ENCODE assay signal across 13 cellular contexts in the genomic region with DNA sequence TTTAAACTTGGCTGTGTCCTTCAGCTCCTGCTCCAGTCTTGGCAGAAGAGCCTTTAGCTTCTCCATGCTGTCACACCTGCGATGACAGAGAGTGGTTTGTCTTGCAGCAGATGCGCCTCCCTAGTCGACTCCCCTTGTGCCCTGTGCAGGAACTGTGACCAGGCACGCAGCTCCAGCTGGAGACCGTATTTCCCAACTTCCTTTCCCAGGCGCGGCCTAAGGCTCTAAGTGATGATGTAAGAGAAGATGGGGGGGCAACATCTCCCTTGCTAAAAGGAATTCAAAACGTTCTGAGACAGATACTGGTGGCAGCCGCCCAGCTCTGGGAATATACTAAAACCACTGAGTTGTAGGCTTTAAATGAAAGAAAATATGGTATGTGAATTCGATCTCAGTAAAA. TPM values are rescaled to one million over a fixed set of nuclear protein-coding genes. Genes with fewer than 3 reads are reported as not detected.
A peak's percentile ranks its signal among the peaks of the same experiment; 100 is the strongest.
DNase-seq lines count a peak whose midpoint lies in the region; ATAC-seq, FAIRE-seq and TF ChIP-seq lines count a peak whose summit lies in the region.
"Had no signal": no experiment of that assay in that cellular context is flagged by ENCODE, and none has a peak within 500 bp of the region (broad histone marks: within the 10 kb centered on the region; RNA-seq: fewer than 3 reads in every experiment).

No MANE protein-coding gene starts in this region.

- H3K4me1 ChIP-seq in right atrium auricular region (peaks cover 0 to 10% of the 10 kb centered on the region in 2 donors), adrenal gland (replicated peaks in 1 of 2) (no peaks in the 10 kb centered on the region), upper lobe of left lung (peaks cover 7 to 19% (median 14%) of the 10 kb centered on the region in 4 donors)
- H3K4me1 ChIP-seq: thyroid gland had no signal

- TF ChIP-seq CTCF in right atrium auricular region (IDR thresholded peaks at IDR 0.05) (no peak), adrenal gland (IDR thresholded peaks at IDR 0.05) (peak in 1 of 6 experiments; percentile 13), upper lobe of left lung (IDR thresholded peaks at IDR 0.05) (peak in 1 of 6 experiments; percentile 17)

- DNase-seq in Right ventricle myocardium superior (peak; percentile 66), right atrium auricular region (ENCODE audit: low spot score) (no peak), adrenal gland (peak in 6 of 7 donors; percentile 41 to 78 (median 56)), left ventricle myocardium superior (peak; percentile 60), upper lobe of left lung (peak in 1 of 2 donors; percentile 63), medulla oblongata (ENCODE audit: extremely low spot score) (no peak), RCC 7860 (ENCODE audit: low spot score) (no peak)
- DNase-seq in stimulated activated naive CD4-positive, alpha-beta T cell treated with Interleukin-2 at 50 U/mL for 16 hours (lab: John Stamatoyannopoulos, UW), result no peak
- DNase-seq: 8988T; activated naive CD4-positive, alpha-beta T cell treated with Interleukin-2 at 50 U/mL for 16 hours; immature natural killer cell; NCI-H1105; thyroid gland had no signal

- TF ChIP-seq EP300 in upper lobe of left lung (IDR thresholded peaks at IDR 0.05), result no peak

- H3K36me3 ChIP-seq in right atrium auricular region (peaks cover 49% of the 10 kb centered on the region), adrenal gland (replicated peaks in 1 of 2) (peaks cover 0 to 26% of the 10 kb centered on the region in 2 donors), upper lobe of left lung (peaks cover 9 to 29% (median 11%) of the 10 kb centered on the region in 4 donors)

- FAIRE-seq in RCC 7860 (lab: Jason Lieb, UNC), result no peak

- 66 to 78% (median 73%) methylated on average over 9 to 10 of the region's 10 CpGs for WGBS in adrenal gland, 4 donors
- 49 to 52% methylated on average over 10 of the region's 10 CpGs for WGBS in upper lobe of left lung, 2 donors

- ATAC-seq in Right ventricle myocardium superior (ENCODE audit: poor library complexity) (peak; percentile 69), left ventricle myocardium superior (peak; percentile 67), upper lobe of left lung (ENCODE audit: low FRiP score in 2 of 2) (peak; percentile 75)

- no peaks in the 10 kb centered on the region for H3K27me3 ChIP-seq in right atrium auricular region
- no peaks in the 10 kb centered on the region for H3K27me3 ChIP-seq in adrenal gland
- no peaks in the 10 kb centered on the region for H3K27me3 ChIP-seq in upper lobe of left lung
- H3K27me3 ChIP-seq: thyroid gland had no signal

- TF ChIP-seq POLR2A in adrenal gland (IDR thresholded peaks at IDR 0.05) (no peak), upper lobe of left lung (IDR thresholded peaks at IDR 0.05) (no peak)

- H3K4me3 ChIP-seq in right atrium auricular region (no peak overlapping the region), adrenal gland (no peak overlapping the region), upper lobe of left lung (no peak overlapping the region)
- H3K4me3 ChIP-seq: thyroid gland had no signal

- intact Hi-C loops in Right ventricle myocardium superior (cut with DNase I) (no loop called here), adrenal gland (cut with DNase I) (no loop called here), left ventricle myocardium superior (cut with micrococcal nuclease) (no loop called here)

- H3K27ac ChIP-seq in right atrium auricular region, result no peak overlapping the region
- H3K27ac ChIP-seq in adrenal gland, result peak overlapping the region in 1 of 5 donors; percentile 10
- H3K27ac ChIP-seq in upper lobe of left lung, result peak overlapping the region; percentile 9 to 65 (median 46)
- H3K27ac ChIP-seq: thyroid gland had no signal

- no peaks in the 10 kb centered on the region for H3K9me3 ChIP-seq in right atrium auricular region
- no peaks in the 10 kb centered on the region for H3K9me3 ChIP-seq in adrenal gland (replicated peaks in 1 of 3)
- no peaks in the 10 kb centered on the region for H3K9me3 ChIP-seq in upper lobe of left lung
- H3K9me3 ChIP-seq: thyroid gland had no signal

RNA-seq across cellular contexts. Expression of a gene that starts 16.3 kb away (rescaled TPM):
- total RNA-seq in Right ventricle myocardium superior, result 196 TPM
- total RNA-seq in right atrium auricular region, result 10 to 100 TPM; 45.3 to 65.5 TPM
- total RNA-seq in adrenal gland, result 10 to 100 TPM in 7 of 8 donors, 1 to 10 TPM in 1; 8.1 to 23.5 (median 17.4) TPM
- polyA plus RNA-seq in adrenal gland, result 10 to 100 TPM in 2 of 3 donors, 1 to 10 TPM in 1; 9.4 to 28.0 (median 21.7) TPM
- 242 TPM for total RNA-seq in left ventricle myocardium superior
- total RNA-seq in upper lobe of left lung, result 10 to 100 TPM; 10.1 to 53.4 (median 26.5) TPM

RNA-seq across cellular contexts. Expression of a gene that starts 20.9 kb away (rescaled TPM):
- total RNA-seq in Right ventricle myocardium superior (506 TPM), right atrium auricular region (100 to 1,000 TPM; 222 to 329 TPM), adrenal gland (10 to 100 TPM in 2 of 8 donors, 1 to 10 TPM in 6; 2.7 to 14.2 (median 4.5) TPM), left ventricle myocardium superior (442 TPM), upper lobe of left lung (1 to 10 TPM in 5 of 6 donors, under 1 TPM in 1; 0.59 to 6.3 (median 2.8) TPM)
- 1 to 10 TPM; 2.0 to 4.2 (median 3.3) TPM for polyA plus RNA-seq in adrenal gland

Comparison
In these comparisons a context has a peak if more than half of its experiments do, and no peak if none do; other contexts are left out.
1. DNase-seq: peak in Right ventricle myocardium superior (single experiment), adrenal gland (6 of 7) and left ventricle myocardium superior (single experiment); none in right atrium auricular region (single experiment), medulla oblongata (single experiment), stimulated activated naive CD4-positive, alpha-beta T cell treated with Interleukin-2 at 50 U/mL for 16 hours (single experiment) and RCC 7860 (single experiment).
2. H3K27ac ChIP-seq: peak in upper lobe of left lung (4 of 4); none in right atrium auricular region (0 of 2).
3. RNA of a gene that starts 20.9 kb away (total RNA-seq): 506 TPM in Right ventricle myocardium superior (single experiment), 442 TPM in left ventricle myocardium superior (single experiment) and 222 to 329 TPM in right atrium auricular region; 2.7 to 14.2 TPM in adrenal gland and 0.59 to 6.3 TPM in upper lobe of left lung; every median in the first group is over 10 times any median in the second.
4. Peak in every context shown above with its lines, with median percentiles within 50 percentile points of each other: ATAC-seq.